Comparison of ENCODE assay signal across 9 cellular contexts in the genomic region with DNA sequence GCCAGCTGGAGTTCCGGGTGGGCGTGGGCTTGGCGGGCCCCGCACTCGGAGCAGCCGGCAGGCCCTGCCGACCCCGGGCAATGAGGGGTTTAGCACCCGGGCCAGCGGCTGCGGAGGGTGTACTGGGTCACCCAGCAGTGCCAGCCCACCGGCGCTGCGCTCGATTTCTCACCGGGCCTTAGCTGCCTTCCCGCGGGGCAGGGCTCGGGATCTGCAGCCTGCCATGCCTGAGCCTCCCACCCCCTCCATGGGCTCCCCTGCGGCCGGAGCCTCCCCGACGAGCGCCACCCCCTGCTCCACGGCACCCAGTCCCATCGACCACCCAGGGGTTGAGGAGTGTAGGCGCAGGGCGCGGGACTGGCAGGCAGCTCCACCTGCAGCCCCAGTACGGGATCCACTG. TPM values are rescaled to one million over a fixed set of nuclear protein-coding genes. Genes with fewer than 3 reads are reported as not detected.
"Had no signal": no experiment of that assay in that cellular context is flagged by ENCODE, and none has a peak within 500 bp of the region (broad histone marks: within the 10 kb centered on the region; RNA-seq: fewer than 3 reads in every experiment).

No MANE protein-coding gene starts in this region.

RNA-seq across cellular contexts. Expression of a gene that starts 2.6 kb away (rescaled TPM):
- total RNA-seq: activated naive CD4-positive, alpha-beta T cell treated with anti-CD3 and anti-CD28 coated beads for 36 hours; activated naive CD4-positive, alpha-beta T cell treated with anti-CD3 and anti-CD28 coated beads, Interleukin-2, amount 50 U/mL, for 72 hours; activated naive CD8-positive, alpha-beta T cell treated with anti-CD3 and anti-CD28 coated beads for 36 hours; activated naive CD8-positive, alpha-beta T cell treated with anti-CD3 and anti-CD28 coated beads, Interleukin-2, amount 10 ng/mL, durations not matched to agents 7 days and 5 days; activated T-cell treated with anti-CD3 and anti-CD28 coated beads, Interleukin-2, amount 50 U/mL, for 4 hours; activated T-cell treated with anti-CD3 and anti-CD28 coated beads, Interleukin-2, amount 50 U/mL, for 72 hours; activated T-helper 1 cell treated with anti-CD3 and anti-CD28 coated beads, Interleukin-12 subunit alpha, Interleukin-12 subunit beta, Interleukin-2, Interleukin-4 antibody, amounts not matched to agents 30 ng/mL and 10 ng/mL and 1 ng/mL, durations not matched to agents 14 hours and 24 hours and 36 hours; activated T-helper 2 cell treated with anti-CD3 and anti-CD28 coated beads, Interferon-gamma antibody, Interleukin-2, Interleukin-4, amounts not matched to agents 10 μg/mL and 5 μg/mL and 100 μg/mL, durations not matched to agents 14 hours and 24 hours and 36 hours; ascending aorta had no signal
